Comparison of ENCODE assay signal across 1 cellular context in the genomic region with DNA sequence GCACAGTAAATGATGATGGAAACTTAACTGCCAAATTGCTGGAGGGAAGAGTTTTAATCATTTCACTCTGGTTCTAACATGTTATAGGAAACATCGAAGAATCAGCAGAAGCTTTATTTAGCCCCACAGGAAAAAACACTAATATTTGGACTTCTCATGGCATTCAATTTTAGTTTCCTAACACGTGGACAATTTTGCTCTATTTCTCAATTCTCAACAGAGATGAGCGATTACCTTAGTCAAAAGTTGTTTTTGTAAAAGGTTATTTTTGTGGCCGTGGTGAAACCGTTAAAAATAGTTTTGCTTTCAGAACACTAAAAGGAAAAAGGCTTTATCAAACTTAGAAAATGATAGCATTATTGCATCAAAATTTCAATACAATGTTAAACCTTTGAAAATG.
TF ChIP-seq lines count a peak whose summit lies in the region.

No MANE protein-coding gene starts in this region.

TF ChIP-seq in endothelial cell of umbilical vein, 7 proteins besides CTCF, POLR2A, EP300 and RAD21:
- TF ChIP-seq JUN (IDR thresholded peaks at IDR 0.05; ENCODE audit: borderline replicate concordance, insufficient read depth, insufficient read length, low read depth), result no peak
- TF ChIP-seq EZH2 (IDR thresholded peaks at IDR 0.05; ENCODE audit: borderline replicate concordance, low read depth, low read length, severe bottlenecking), result no peak
- TF ChIP-seq POLR2AphosphoS5 (IDR thresholded peaks at IDR 0.05; ENCODE audit: insufficient read depth, low read depth, low read length), result no peak
- no peak for TF ChIP-seq FOS (IDR thresholded peaks at IDR 0.05; ENCODE audit: borderline replicate concordance, insufficient read depth, low read length)
- no peak for TF ChIP-seq GATA2 (IDR thresholded peaks at IDR 0.05; ENCODE audit: insufficient read depth, insufficient read length, low read depth, low read length)
- no peak for TF ChIP-seq MYC (IDR thresholded peaks at IDR 0.05; ENCODE audit: low read depth, low read length)
- TF ChIP-seq MAX (IDR thresholded peaks at IDR 0.05; ENCODE audit: insufficient read depth, insufficient read length), result no peak
